10 cellular contexts compared by ENCODE assay signal in the genomic region with DNA sequence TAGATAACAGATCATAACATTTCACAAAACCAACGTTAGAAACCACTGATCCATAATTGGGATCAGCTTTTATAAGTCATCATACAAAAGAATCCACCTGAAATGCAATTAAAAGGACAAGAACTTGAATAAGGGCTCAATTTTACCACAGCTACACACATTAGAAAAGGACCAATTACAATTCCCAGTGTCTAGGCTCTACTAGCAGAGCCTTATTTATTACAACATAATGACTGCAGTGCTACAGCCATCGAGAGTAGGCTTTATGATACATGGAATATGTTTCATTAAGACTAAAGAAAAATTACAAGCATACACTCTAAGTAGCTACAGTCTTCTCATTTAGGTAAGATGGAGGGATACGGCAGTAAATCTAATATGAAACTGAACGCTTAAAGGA. TPM values are rescaled to one million over a fixed set of nuclear protein-coding genes. Genes with fewer than 3 reads are reported as not detected.
A peak's percentile ranks its signal among the peaks of the same experiment; 100 is the strongest.
DNase-seq lines count a peak whose midpoint lies in the region; ATAC-seq and TF ChIP-seq lines count a peak whose summit lies in the region.
"Had no signal": no experiment of that assay in that cellular context is flagged by ENCODE, and none has a peak within 500 bp of the region (broad histone marks: within the 10 kb centered on the region; RNA-seq: fewer than 3 reads in every experiment).

No MANE protein-coding gene starts in this region.

- H3K36me3 ChIP-seq in BLaER1 treated with 17β-estradiol and CSF1 and Interleukin-3, amounts not matched to agents 10 nM and 100 nM = peaks cover 9 to 45% (median 33%) of the 10 kb centered on the region in 11 experiments; a peak in 20 of 22 replicates
- no peaks in the 10 kb centered on the region for H3K36me3 ChIP-seq in mesendoderm (ENCODE audit: control insufficient read depth, insufficient read depth, low read length)

- CTCF ChIA-PET in activated CD4-positive, alpha-beta memory T cell treated with anti-CD3 and anti-CD28 coated beads, Interleukin-2, amount 10 ng/mL, durations not matched to agents 7 days and 5 days (lab: Charles Lee) = interaction anchor here (1.2 to 2.9 kb wide), 2 partner anchors 10 to 11 kb away, joined by 4 to 13 read pairs; no protein-coding TSS in a partner anchor

- no CpG with 5 or more reads among the region's 4 CpGs for WGBS in H9 (ENCODE audit: extremely low coverage, insufficient read length, low lambda C conversion rate)
- WGBS in mesendoderm (ENCODE audit: extremely low coverage, insufficient coverage, low lambda C conversion rate) = no CpG with 5 or more reads among the region's 4 CpGs

- H3K27ac Mint-ChIP-seq in H9 = peak overlapping the region in 1 of 3 experiments; percentile 5; a peak in 2 of 7 replicates
- H3K27ac Mint-ChIP-seq in activated CD4-positive, alpha-beta memory T cell treated with anti-CD3 and anti-CD28 coated beads, Interleukin-2, amount 10 ng/mL, durations not matched to agents 7 days and 5 days = peak overlapping the region; percentile 80
- peak overlapping the region in 1 of 7 donors; percentile 16 for H3K27ac Mint-ChIP-seq in CD14-positive monocyte

- H3K36me3 Mint-ChIP-seq in H9 (ENCODE audit: insufficient read depth in 1 of 3, low read depth in 3 of 3) (peaks cover 23 to 25% (median 25%) of the 10 kb centered on the region in 3 experiments), CD14-positive monocyte (peaks cover 27 to 28% of the 10 kb centered on the region in 2 donors)
- H3K36me3 Mint-ChIP-seq in activated CD4-positive, alpha-beta memory T cell treated with anti-CD3 and anti-CD28 coated beads, Interleukin-2, amount 10 ng/mL, durations not matched to agents 7 days and 5 days (ENCODE audit: low read depth) = peaks cover 34% of the 10 kb centered on the region

- H3K4me1 Mint-ChIP-seq in H9 (peaks cover 34 to 39% of the 10 kb centered on the region in 2 experiments), CD14-positive monocyte (peaks cover 33% of the 10 kb centered on the region)
- peaks cover 23% of the 10 kb centered on the region for H3K4me1 Mint-ChIP-seq in activated CD4-positive, alpha-beta memory T cell treated with anti-CD3 and anti-CD28 coated beads, Interleukin-2, amount 10 ng/mL, durations not matched to agents 7 days and 5 days

- H3K4ac ChIP-seq in H9 (ENCODE audit: low read depth, low read length) = no peak overlapping the region
- no peak overlapping the region for H3K4ac ChIP-seq in mesendoderm (ENCODE audit: low read depth, low read length)

- H4K20me1 ChIP-seq in BLaER1 treated with 17β-estradiol and CSF1 and Interleukin-3, amounts not matched to agents 10 nM and 100 nM = peaks cover 22 to 70% (median 62%) of the 10 kb centered on the region in 11 experiments; a peak in 21 of 22 replicates
- H4K20me1 ChIP-seq in H9 (ENCODE audit: control insufficient read depth, insufficient read depth, insufficient read length) = no peaks in the 10 kb centered on the region

- no peak overlapping the region for H3K23ac ChIP-seq in H9 (ENCODE audit: insufficient read length, low read depth, low read length)
- no peak overlapping the region for H3K23ac ChIP-seq in mesendoderm (ENCODE audit: low read length)

- TF ChIP-seq CTCF in H9 (conservative IDR thresholded peaks at IDR 0.05) (no peak), CD14-positive monocyte (IDR thresholded peaks at IDR 0.05) (no peak)

- no peak overlapping the region for H3T11ph ChIP-seq in H9 (ENCODE audit: low read length)

- no peak overlapping the region for H2BK5ac ChIP-seq in H9 (ENCODE audit: insufficient read length, low read length)
- H2BK5ac ChIP-seq in mesendoderm (ENCODE audit: low read length) = no peak overlapping the region

- ATAC-seq in HG03045 (IDR thresholded peaks at IDR 0.05; ENCODE audit: unreplicated experiment) (no peak), GM19324 (IDR thresholded peaks at IDR 0.05; ENCODE audit: low FRiP score, unreplicated experiment) (no peak)

- peak overlapping the region in 1 of 2 experiments; percentile 63; a peak in 3 of 5 replicates for H3K4me3 Mint-ChIP-seq in H9
- H3K4me3 Mint-ChIP-seq in activated CD4-positive, alpha-beta memory T cell treated with anti-CD3 and anti-CD28 coated beads, Interleukin-2, amount 10 ng/mL, durations not matched to agents 7 days and 5 days = no peak overlapping the region
- H3K4me3 Mint-ChIP-seq in CD14-positive monocyte = no peak overlapping the region

- no peak overlapping the region for H3K18ac ChIP-seq in H9 (ENCODE audit: insufficient read length, low read depth, low read length)
- no peak overlapping the region for H3K18ac ChIP-seq in mesendoderm (ENCODE audit: low read length)

- POLR2A ChIA-PET in activated CD4-positive, alpha-beta memory T cell treated with anti-CD3 and anti-CD28 coated beads, Interleukin-2, amount 10 ng/mL, durations not matched to agents 7 days and 5 days (lab: Charles Lee) = interaction anchor here (6.5 kb wide), 1 partner anchor 10 kb away, joined by 55 read pairs; no protein-coding TSS in a partner anchor

- H3K27me3 Mint-ChIP-seq in H9 (ENCODE audit: low read depth) = no peaks in the 10 kb centered on the region
- H3K27me3 Mint-ChIP-seq in activated CD4-positive, alpha-beta memory T cell treated with anti-CD3 and anti-CD28 coated beads, Interleukin-2, amount 10 ng/mL, durations not matched to agents 7 days and 5 days = no peaks in the 10 kb centered on the region
- no peaks in the 10 kb centered on the region for H3K27me3 Mint-ChIP-seq in CD14-positive monocyte (ENCODE audit: low read depth in 3 of 3)

- H2AFZ ChIP-seq in H9 (ENCODE audit: low read length) = no peak overlapping the region

- H4K91ac ChIP-seq in H9 (ENCODE audit: insufficient read length, low read depth, low read length) = no peak overlapping the region

- H3K27ac ChIP-seq in BLaER1 treated with 17β-estradiol and CSF1 and Interleukin-3, amounts not matched to agents 10 nM and 100 nM = peak overlapping the region in 1 of 11 experiments; percentile 65; a peak in 1 of 22 replicates
- H3K27ac ChIP-seq in H9 (ENCODE audit: insufficient read length, low read depth, low read length) = no peak overlapping the region
- no peak overlapping the region for H3K27ac ChIP-seq in mesendoderm (ENCODE audit: low read depth, low read length)

- H3K4me1 ChIP-seq in BLaER1 treated with 17β-estradiol and CSF1 and Interleukin-3, amounts not matched to agents 10 nM and 100 nM = peaks cover 38 to 78% (median 45%) of the 10 kb centered on the region in 10 experiments
- H3K4me1 ChIP-seq in H9 (ENCODE audit: insufficient read depth, low read length) (no peaks in the 10 kb centered on the region; the same call in 1 of the 2 replicates), mesendoderm (ENCODE audit: control insufficient read depth, low read depth, low read length) (peaks cover 14% of the 10 kb centered on the region)

- no peak overlapping the region for H3K56ac ChIP-seq in H9 (ENCODE audit: insufficient read length, low read depth, low read length)
- no peak overlapping the region for H3K56ac ChIP-seq in mesendoderm (ENCODE audit: low read length)

- DNase-seq in H9 = no peak
- no peak for DNase-seq in activated CD4-positive, alpha-beta memory T cell treated with anti-CD3 and anti-CD28 coated beads, Interleukin-2, amount 10 ng/mL, durations not matched to agents 7 days and 5 days
- no peak for DNase-seq in mesendoderm
- no peak for DNase-seq in CD14-positive monocyte (ENCODE audit: low spot score)
- no peak for DNase-seq in NCI-H2227 (lab: John Stamatoyannopoulos, UW; ENCODE audit: unreplicated experiment)
- DNase-seq: DMS79 treated with DMSO at 0.1 percent for 48 hours, KG1 had no signal

- H3K4me2 ChIP-seq in BLaER1 treated with 17β-estradiol and CSF1 and Interleukin-3, amounts not matched to agents 10 nM and 100 nM = peak overlapping the region; percentile 82 to 98 (median 90)
- H3K4me2 ChIP-seq in H9 (ENCODE audit: insufficient read depth, insufficient read length, low read length) (peak overlapping the region; percentile 98), mesendoderm (ENCODE audit: low read length) (no peak overlapping the region)

- H3K27me3 ChIP-seq in BLaER1 treated with 17β-estradiol and CSF1 and Interleukin-3, amounts not matched to agents 10 nM and 100 nM = no peaks in the 10 kb centered on the region
- H3K27me3 ChIP-seq in H9 (ENCODE audit: insufficient read depth, low read length) (no peaks in the 10 kb centered on the region), mesendoderm (ENCODE audit: insufficient read depth, low read length, poor library complexity) (no peaks in the 10 kb centered on the region)

- H4K8ac ChIP-seq in H9 (replicated peaks; ENCODE audit: insufficient read length, low read depth, low read length) (no peak overlapping the region), mesendoderm (ENCODE audit: low read depth, low read length) (no peak overlapping the region)

- peak overlapping the region in 9 of 10 experiments; percentile 78 to 95 (median 84); a peak in 17 of 20 replicates for H3K4me3 ChIP-seq in BLaER1 treated with 17β-estradiol and CSF1 and Interleukin-3, amounts not matched to agents 10 nM and 100 nM
- no peak overlapping the region for H3K4me3 ChIP-seq in mesendoderm (ENCODE audit: low read length)

- H3K79me2 ChIP-seq in H9 (ENCODE audit: insufficient read depth, low read length) = peaks cover 48% of the 10 kb centered on the region; the same call in 1 of the 2 replicates
- H3K79me2 ChIP-seq in mesendoderm (ENCODE audit: control insufficient read depth, insufficient read depth, low read length) = peaks cover 59% of the 10 kb centered on the region

- H3K79me1 ChIP-seq in H9 (ENCODE audit: insufficient read depth, low read depth, low read length, poor library complexity, severe bottlenecking) (no peaks in the 10 kb centered on the region), mesendoderm (ENCODE audit: low read length) (no peaks in the 10 kb centered on the region)

- H2BK12ac ChIP-seq in H9 (ENCODE audit: insufficient read length, low read depth, low read length) = no peak overlapping the region

- H3K9ac ChIP-seq in BLaER1 treated with 17β-estradiol and CSF1 and Interleukin-3, amounts not matched to agents 10 nM and 100 nM = peak overlapping the region in 5 of 11 experiments; percentile 8 to 99 (median 98); a peak in 3 of 22 replicates
- H3K9ac ChIP-seq in H9 (ENCODE audit: extremely low read depth, insufficient read length, low read length) = peak overlapping the region; percentile 41
- peak overlapping the region; percentile 30 for H3K9ac ChIP-seq in mesendoderm (ENCODE audit: low read length)

- peaks cover 0 to 6% (median 0%) of the 10 kb centered on the region in 11 experiments; a peak in 7 of 22 replicates for H3K9me3 ChIP-seq in BLaER1 treated with 17β-estradiol and CSF1 and Interleukin-3, amounts not matched to agents 10 nM and 100 nM (replicated peaks in 1 of 11)
- H3K9me3 ChIP-seq in H9 (ENCODE audit: control insufficient read depth, low read depth, low read length) = no peaks in the 10 kb centered on the region

- H3K9me3 Mint-ChIP-seq in H9 (peaks cover 0 to 1% of the 10 kb centered on the region in 2 experiments; a peak in 2 of 5 replicates), CD14-positive monocyte (no peaks in the 10 kb centered on the region)
- H3K9me3 Mint-ChIP-seq in activated CD4-positive, alpha-beta memory T cell treated with anti-CD3 and anti-CD28 coated beads, Interleukin-2, amount 10 ng/mL, durations not matched to agents 7 days and 5 days = no peaks in the 10 kb centered on the region

- H2BK15ac ChIP-seq in H9 (ENCODE audit: low read depth, low read length) (no peak overlapping the region), mesendoderm (replicated peaks; ENCODE audit: low read depth) (no peak overlapping the region)

- H3K14ac ChIP-seq in H9 (ENCODE audit: insufficient read depth, low read length) = no peak overlapping the region

- H2BK20ac ChIP-seq in H9 (ENCODE audit: low read depth, low read length, poor library complexity, severe bottlenecking) = no peak overlapping the region

- H2BK120ac ChIP-seq in H9 (ENCODE audit: low read depth, low read length, poor library complexity, severe bottlenecking) (no peak overlapping the region), mesendoderm (ENCODE audit: low read depth, low read length) (no peak overlapping the region)

- intact Hi-C loops in CD14-positive monocyte (cut with micrococcal nuclease) = no loop called here

- H2AK5ac ChIP-seq in H9 (ENCODE audit: insufficient read length, low read length) (no peak overlapping the region), mesendoderm (ENCODE audit: low read length) (no peak overlapping the region)

- H3K23me2 ChIP-seq in H9 (ENCODE audit: insufficient read length, low read depth, low read length, poor library complexity, severe bottlenecking) = peaks cover 10% of the 10 kb centered on the region

- H4K5ac ChIP-seq in H9 (ENCODE audit: insufficient read length, low read depth, low read length) = no peak overlapping the region
- H4K5ac ChIP-seq in mesendoderm (ENCODE audit: low read length) = no peak overlapping the region

RNA-seq across cellular contexts. Expression of a gene that starts 2.9 kb away (rescaled TPM):
- 66.8 and 70.5 TPM in 2 replicates for total RNA-seq in H9 (2021)
- total RNA-seq in activated CD4-positive, alpha-beta memory T cell treated with anti-CD3 and anti-CD28 coated beads, Interleukin-2, amount 10 ng/mL, durations not matched to agents 7 days and 5 days = 10 to 100 TPM; 51.1 to 52.0 TPM
- 46.4 TPM for polyA plus RNA-seq in mesendoderm (2013, experiment 1 of 2)
- 48.0 TPM for polyA plus RNA-seq in mesendoderm (2013, experiment 2 of 2)
- 1 to 10 TPM; 3.5 to 5.0 TPM for polyA plus RNA-seq in CD14-positive monocyte
